ENCODE assay signal across 1 cellular context in the genomic region with DNA sequence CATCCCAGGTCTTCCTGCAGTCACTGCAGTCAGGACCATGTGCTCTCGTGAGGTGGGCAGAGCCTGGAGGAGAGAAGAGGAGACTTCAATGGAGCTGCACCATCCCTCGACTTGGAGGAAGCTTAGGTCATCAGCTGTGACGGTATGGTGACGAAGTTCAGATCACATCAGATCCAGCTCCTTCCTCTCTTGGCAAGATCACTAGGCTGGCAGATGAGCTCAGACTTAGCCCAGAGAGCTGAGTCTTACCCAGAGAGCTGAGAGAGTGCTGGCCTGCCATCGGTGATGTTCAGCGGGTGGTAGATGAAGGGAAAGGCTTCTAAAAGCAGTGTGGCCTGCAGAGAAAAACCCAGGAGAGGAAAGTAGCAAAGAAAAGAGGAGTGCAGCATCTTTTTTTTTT.
TF ChIP-seq lines count a peak whose summit lies in the region.

No MANE protein-coding gene starts in this region.

TF ChIP-seq in K562, 482 proteins besides CTCF, POLR2A, EP300 and RAD21:
- TF ChIP-seq CREM (IDR thresholded peaks at IDR 0.05; ENCODE audit: low read depth) (0 out of 2 replicates have a peak, but pooled peaks have one; percentile 30), ETV6 (IDR thresholded peaks at IDR 0.05; ENCODE audit: borderline replicate concordance in 1 of 2, low read depth in 2 of 2, low read length in 1 of 2) (no peak), ETV6 (CRISPR knock-in tag; IDR thresholded peaks at IDR 0.05; ENCODE audit: borderline replicate concordance) (no peak)
